23 cellular contexts compared by ENCODE assay signal in the genomic region with DNA sequence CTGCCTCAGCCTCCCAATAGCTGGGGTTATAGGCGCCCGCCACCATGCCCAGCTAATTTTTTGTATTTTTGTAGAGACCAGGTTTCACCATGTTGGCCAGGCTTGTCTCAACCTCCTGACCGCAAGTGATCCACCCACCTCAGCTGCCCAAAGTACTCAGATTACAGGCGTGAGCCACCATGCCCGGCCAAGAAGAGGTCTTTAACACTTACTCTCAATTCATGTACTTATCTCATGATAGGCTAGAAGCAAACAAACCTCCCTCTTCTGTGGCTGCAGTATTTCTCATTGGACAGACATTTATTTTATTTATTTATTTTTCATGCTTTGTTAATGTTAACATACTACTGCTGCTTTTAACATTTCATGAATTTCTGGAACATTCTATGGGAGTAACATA. TPM values are rescaled to one million over a fixed set of nuclear protein-coding genes. Genes with fewer than 3 reads are reported as not detected.
DNase-seq lines count a peak whose midpoint lies in the region; ATAC-seq, FAIRE-seq and TF ChIP-seq lines count a peak whose summit lies in the region.
"Had no signal": no experiment of that assay in that cellular context is flagged by ENCODE, and none has a peak within 500 bp of the region (broad histone marks: within the 10 kb centered on the region; RNA-seq: fewer than 3 reads in every experiment).

No MANE protein-coding gene starts in this region.

- peaks cover 3% of the 10 kb centered on the region for H3K4me1 Mint-ChIP-seq in progenitor cell of endocrine pancreas (ENCODE audit: low read depth)

- TF ChIP-seq EP300 in K562 (IDR thresholded peaks at IDR 0.05; ENCODE audit: low read length) (no peak), ovary (IDR thresholded peaks at IDR 0.05) (no peak)

- BruUV-seq in A673 (replicated peaks; lab: Mats Ljungman, UMichigan): no TSS peak
- no TSS peak for BruUV-seq in K562 (replicated peaks; lab: Mats Ljungman, UMichigan)

- ATAC-seq in K562 (no peak), HG02610 (IDR thresholded peaks at IDR 0.05; ENCODE audit: unreplicated experiment) (no peak), HG03442 (IDR thresholded peaks at IDR 0.05; ENCODE audit: unreplicated experiment) (no peak)
- ATAC-seq: PC-3 had no signal

- H3K27ac ChIP-seq in A673 (ENCODE audit: low read depth, low read length, poor library complexity, severe bottlenecking) (peak overlapping the region; percentile 2), HEK293 (ENCODE audit: extremely low read depth, low read depth, low read length) (no peak overlapping the region), K562 (ENCODE audit: extremely low read depth, low read depth, low read length) (no peak overlapping the region), ovary (no peak overlapping the region)
- H3K27ac ChIP-seq: BLaER1 treated with 17β-estradiol and CSF1 and Interleukin-3, amounts not matched to agents 10 nM and 100 nM had no signal

- FAIRE-seq in K562 (lab: Jason Lieb, UNC): no peak
- FAIRE-seq: D721Med, GM12891, GM18507, H54, HTR-8/SVneo had no signal

- peaks cover 78% of the 10 kb centered on the region for H3K36me3 ChIP-seq in A673 (ENCODE audit: insufficient read depth, low read length, poor library complexity, severe bottlenecking)
- H3K36me3 ChIP-seq in HEK293 (ENCODE audit: control insufficient read depth in 2 of 2, insufficient read depth in 1 of 2, low read length in 2 of 2): peaks cover 77 to 81% of the 10 kb centered on the region in 2 experiments
- peaks cover 81% of the 10 kb centered on the region for H3K36me3 ChIP-seq in K562 (ENCODE audit: control insufficient read depth, insufficient read depth, low read length)
- no peaks in the 10 kb centered on the region for H3K36me3 ChIP-seq in ovary

- in situ Hi-C loops in K562 (cut with MboI): no loop called here

- POLR2A ChIA-PET in A673 (lab: Charles Lee; ENCODE audit: low non-redundant PET) (interaction anchor here (0.6 kb wide), 1 partner anchor 19 kb away, joined by 12 read pairs; no protein-coding TSS in a partner anchor), HEK293 (lab: Yijun Ruan, JAX) (interaction anchor here (0.7 to 0.9 kb wide), 2 partner anchors 10 to 16 kb away, joined by 3 to 8 read pairs; partner anchors contain the start of gene JPT1), K562 (lab: Yijun Ruan, JAX) (interaction anchor here (0.6 to 6.3 kb wide), 7 partner anchors 9 to 84 kb away, joined by 3 to 58 read pairs (median 4); partner anchors contain the start of genes JPT1 and NUP85)

- H2AFZ ChIP-seq in K562 (ENCODE audit: low read depth, low read length): no peak overlapping the region

- H3K4me2 ChIP-seq in K562 (ENCODE audit: insufficient read depth, low read length): no peak overlapping the region
- H3K4me2 ChIP-seq: BLaER1 treated with 17β-estradiol and CSF1 and Interleukin-3, amounts not matched to agents 10 nM and 100 nM had no signal

- peak overlapping the region; percentile 78 for H3K27ac Mint-ChIP-seq in progenitor cell of endocrine pancreas
- H3K27ac Mint-ChIP-seq: IgD-negative memory B cell had no signal

- TF ChIP-seq POLR2A in K562 (conservative IDR thresholded peaks at IDR 0.05): no peak
- TF ChIP-seq POLR2A in ovary (IDR thresholded peaks at IDR 0.05): no peak

- DNase-seq in A673 (ENCODE audit: low spot score): no peak
- DNase-seq in K562 (ENCODE audit: extremely low read depth in 1 of 4, low spot score in 3 of 4): no peak
- DNase-seq in progenitor cell of endocrine pancreas (ENCODE audit: low spot score, unreplicated experiment): no peak
- no peak for DNase-seq in ovary
- DNase-seq: CD8-positive, alpha-beta memory T cell; MM.1S; NCI-H1092; NCI-H1436 treated with DMSO at 0.1 percent for 48 hours; NCI-H2029 treated with DMSO at 0.1 percent for 48 hours; NCI-H524; PC-3; RPMI8226; SIG-M5 had no signal

- H3K36me3 Mint-ChIP-seq in progenitor cell of endocrine pancreas (ENCODE audit: insufficient read depth): peaks cover 27% of the 10 kb centered on the region

- H3K27me3 Mint-ChIP-seq in progenitor cell of endocrine pancreas: no peaks in the 10 kb centered on the region
- H3K27me3 Mint-ChIP-seq: IgD-negative memory B cell had no signal

- no peaks in the 10 kb centered on the region for H4K20me1 ChIP-seq in K562 (replicated peaks; ENCODE audit: control insufficient read depth, insufficient read depth, low read length)

- intact Hi-C loops in A673 (cut with micrococcal nuclease; ENCODE audit: unreplicated experiment): no loop called here
- intact Hi-C loops in K562 (cut with micrococcal nuclease): no loop called here
- intact Hi-C loops in ovary (cut with DNase I): no loop called here

- H3K9me3 ChIP-seq in A673 (ENCODE audit: low read depth, low read length, poor library complexity, severe bottlenecking): no peaks in the 10 kb centered on the region
- H3K9me3 ChIP-seq in HEK293 (ENCODE audit: control insufficient read depth, insufficient read depth, low read depth, low read length): no peaks in the 10 kb centered on the region
- no peaks in the 10 kb centered on the region for H3K9me3 ChIP-seq in K562 (replicated peaks; ENCODE audit: control insufficient read depth, insufficient read depth, low read depth, low read length)
- no peaks in the 10 kb centered on the region for H3K9me3 ChIP-seq in ovary
- H3K9me3 ChIP-seq: BLaER1 treated with 17β-estradiol and CSF1 and Interleukin-3, amounts not matched to agents 10 nM and 100 nM had no signal

- CTCF ChIA-PET in A673 (lab: Charles Lee) (no interaction called here), HEK293 (lab: Yijun Ruan, JAX) (interaction anchor here (0.6 to 1.1 kb wide), 2 partner anchors 24 to 283 kb away, joined by 4 to 5 read pairs; no protein-coding TSS in a partner anchor), K562 (lab: Yijun Ruan, JAX; ENCODE audit: low intra/inter-chr PET ratio) (no interaction called here)

- H3K4me3 Mint-ChIP-seq in progenitor cell of endocrine pancreas (ENCODE audit: low read depth): no peak overlapping the region
- H3K4me3 Mint-ChIP-seq: CD8-positive, alpha-beta memory T cell had no signal

- TF ChIP-seq RAD21 in K562 (CRISPR knock-in tag; conservative IDR thresholded peaks at IDR 0.05 in 1 of 2, IDR thresholded peaks at IDR 0.05 in 1 of 2): no peak

- no peaks in the 10 kb centered on the region for H3K9me3 Mint-ChIP-seq in progenitor cell of endocrine pancreas (ENCODE audit: low read depth)
- H3K9me3 Mint-ChIP-seq: CD8-positive, alpha-beta memory T cell; IgD-negative memory B cell had no signal

- TF ChIP-seq CTCF in A673 (conservative IDR thresholded peaks at IDR 0.05; ENCODE audit: low read depth, low read length) (no peak), HEK293 (tag by site-specific recombination; IDR thresholded peaks at IDR 0.05) (no peak), K562 (IDR thresholded peaks at IDR 0.05 in 2 of 3, conservative IDR thresholded peaks at IDR 0.05 in 1 of 3; ENCODE audit: insufficient read depth in 2 of 3, low read depth in 1 of 3, low read length in 3 of 3) (no peak), progenitor cell of endocrine pancreas (IDR thresholded peaks at IDR 0.05; ENCODE audit: unreplicated experiment) (no peak), ovary (IDR thresholded peaks at IDR 0.05) (no peak)

- H3K9me1 ChIP-seq in K562 (ENCODE audit: control insufficient read depth, insufficient read depth, low read length): no peaks in the 10 kb centered on the region

- 92% methylated on average over 5 of the region's 5 CpGs for WGBS in K562 (ENCODE audit: insufficient coverage, low coverage, missing lambda C conversion rate)
- WGBS in ovary, 3 donors: 80 to 88% (median 85%) methylated on average over 5 of the region's 5 CpGs

- H3K27me3 ChIP-seq in A673 (replicated peaks; ENCODE audit: insufficient read depth, low read depth, low read length, poor library complexity) (no peaks in the 10 kb centered on the region), K562 (ENCODE audit: control insufficient read depth in 2 of 2, insufficient read depth in 2 of 2, low read length in 2 of 2) (no peaks in the 10 kb centered on the region), ovary (no peaks in the 10 kb centered on the region)
- H3K27me3 ChIP-seq: BLaER1 treated with 17β-estradiol and CSF1 and Interleukin-3, amounts not matched to agents 10 nM and 100 nM had no signal

- H3K4me1 ChIP-seq in A673 (ENCODE audit: insufficient read depth, low read length, poor library complexity, severe bottlenecking) (no peaks in the 10 kb centered on the region), HEK293 (ENCODE audit: control insufficient read depth, insufficient read depth, low read length) (no peaks in the 10 kb centered on the region), K562 (replicated peaks in 1 of 2; ENCODE audit: control insufficient read depth in 2 of 2, insufficient read depth in 2 of 2, low read length in 2 of 2) (peaks cover 0 to 3% of the 10 kb centered on the region in 2 experiments; a peak in 2 of 5 replicates), ovary (ENCODE audit: insufficient read depth) (no peaks in the 10 kb centered on the region)

- H3K4me3 ChIP-seq in A673 (ENCODE audit: low read depth, low read length, poor library complexity, severe bottlenecking) (no peak overlapping the region), HEK293 (ENCODE audit: low read depth, low read length) (no peak overlapping the region), K562 (no peak overlapping the region), ovary (no peak overlapping the region)
- H3K4me3 ChIP-seq: BLaER1 treated with 17β-estradiol and CSF1 and Interleukin-3, amounts not matched to agents 10 nM and 100 nM had no signal

- H3K9ac ChIP-seq in K562 (ENCODE audit: insufficient read depth in 1 of 2, low read depth in 2 of 2, low read length in 2 of 2): no peak overlapping the region
- H3K9ac ChIP-seq: BLaER1 treated with 17β-estradiol and CSF1 and Interleukin-3, amounts not matched to agents 10 nM and 100 nM had no signal

- H3K79me2 ChIP-seq in K562 (ENCODE audit: control insufficient read depth, insufficient read depth, low read length): peaks cover 3% of the 10 kb centered on the region; the same call in 1 of the 3 replicates

RNA-seq across cellular contexts. Expression of gene NT5C, which starts 7.0 kb away (rescaled TPM):
- total RNA-seq in A673 (2021) (43.3 and 50.0 TPM in 2 replicates), K562 (2014; rRNA removed) (150 and 205 TPM in 2 replicates), K562 (2014; rRNA removed; fragmentation: Illumina TruSeq; extraction: Trizol) (21.5 and 31.6 TPM in 2 replicates), K562 (2015; rRNA removed; fragmentation: Illumina TruSeq; extraction: Trizol) (55.3 and 56.6 TPM in 2 replicates), K562 (2021) (94.3 and 95.0 TPM in 2 replicates), progenitor cell of endocrine pancreas (53.3 and 58.8 TPM in 2 replicates), ovary (100 to 1,000 TPM in 2 of 7 donors, 10 to 100 TPM in 5; 51.3 to 118 (median 65.9) TPM)
- total RNA-seq in K562 (2011; cell fraction: chromatin; rRNA removed; ENCODE audit: low replicate concordance): 23.9 and 63.5 TPM in 2 replicates
- 83.5 and 103 TPM in 2 replicates for total RNA-seq in K562 (2011; cell fraction: nucleolus; rRNA removed)
- 34.3 and 56.2 TPM in 2 replicates for total RNA-seq in K562 (2011; cell fraction: nucleoplasm; rRNA removed)
- polyA plus RNA-seq in K562 (2011; rRNA removed) (45.0 and 55.6 TPM in 2 replicates), K562 (2014; fragmentation: Illumina TruSeq; extraction: Trizol) (31.0 and 40.2 TPM in 2 replicates), K562 (2014; fragmentation: Nextera tagmentation; extraction: Ambion mirVana) (1 to 10 TPM; 2.9 to 5.0 TPM), K562 (2014; rRNA removed) (167 and 175 TPM in 2 replicates), ovary (10 to 100 TPM; 10.0 to 72.9 TPM)
- 71.8 and 135 TPM in 2 replicates for polyA plus RNA-seq in K562 (2011; cell fraction: cytosol; rRNA removed)
- polyA plus RNA-seq in K562 (2011; cell fraction: nucleus; rRNA removed): 170 and 227 TPM in 2 replicates
- polyA plus RNA-seq in K562 (2012): 54.2 and 75.4 TPM in 2 replicates
- polyA minus RNA-seq in K562 (2011; rRNA and poly(A)+ RNA removed): 6.2 and 7.8 TPM in 2 replicates
- polyA minus RNA-seq in K562 (2011; cell fraction: cytosol; rRNA and poly(A)+ RNA removed): 10.3 and 17.4 TPM in 2 replicates
- 41.6 and 46.9 TPM in 2 replicates for polyA minus RNA-seq in K562 (2011; cell fraction: nucleus; rRNA and poly(A)+ RNA removed)

RNA-seq across cellular contexts. Expression of gene JPT1, which starts 15.8 kb away (rescaled TPM):
- total RNA-seq in A673 (2021) (493 and 526 TPM in 2 replicates), K562 (2014; rRNA removed) (131 and 132 TPM in 2 replicates), K562 (2014; rRNA removed; fragmentation: Illumina TruSeq; extraction: Trizol) (168 and 185 TPM in 2 replicates), K562 (2015; rRNA removed; fragmentation: Illumina TruSeq; extraction: Trizol) (290 and 292 TPM in 2 replicates), K562 (2021) (243 and 245 TPM in 2 replicates), progenitor cell of endocrine pancreas (202 TPM in 2 replicates), ovary (10 to 100 TPM; 12.9 to 46.4 (median 20.2) TPM)
- total RNA-seq in K562 (2011; cell fraction: chromatin; rRNA removed; ENCODE audit: low replicate concordance): 60.0 and 81.0 TPM in 2 replicates
- 77.1 and 90.4 TPM in 2 replicates for total RNA-seq in K562 (2011; cell fraction: nucleolus; rRNA removed)
- 68.9 and 75.0 TPM in 2 replicates for total RNA-seq in K562 (2011; cell fraction: nucleoplasm; rRNA removed)
- polyA plus RNA-seq in K562 (2011; rRNA removed) (54.0 and 56.7 TPM in 2 replicates), K562 (2014; fragmentation: Illumina TruSeq; extraction: Trizol) (276 and 277 TPM in 2 replicates), K562 (2014; fragmentation: Nextera tagmentation; extraction: Ambion mirVana) (10 to 100 TPM; 67.8 to 77.7 TPM), K562 (2014; rRNA removed) (144 and 237 TPM in 2 replicates), ovary (10 to 100 TPM; 20.0 to 54.5 TPM)
- polyA plus RNA-seq in K562 (2011; cell fraction: cytosol; rRNA removed): 112 and 122 TPM in 2 replicates
- 68.8 and 82.6 TPM in 2 replicates for polyA plus RNA-seq in K562 (2011; cell fraction: nucleus; rRNA removed)
- polyA plus RNA-seq in K562 (2012): 165 and 353 TPM in 2 replicates
- 46.8 and 55.1 TPM in 2 replicates for polyA minus RNA-seq in K562 (2011; rRNA and poly(A)+ RNA removed)
- 131 and 146 TPM in 2 replicates for polyA minus RNA-seq in K562 (2011; cell fraction: cytosol; rRNA and poly(A)+ RNA removed)
- polyA minus RNA-seq in K562 (2011; cell fraction: nucleus; rRNA and poly(A)+ RNA removed): 35.1 and 49.8 TPM in 2 replicates

RNA-seq across cellular contexts. Expression of gene ARMC7, which starts 28.8 kb away (rescaled TPM):
- total RNA-seq in A673 (2021): 11.8 and 12.3 TPM in 2 replicates
- 16.9 and 36.5 TPM in 2 replicates for total RNA-seq in K562 (2011; cell fraction: chromatin; rRNA removed; ENCODE audit: low replicate concordance)
- 20.5 and 25.8 TPM in 2 replicates for total RNA-seq in K562 (2011; cell fraction: nucleolus; rRNA removed)
- 16.9 and 19.5 TPM in 2 replicates for total RNA-seq in K562 (2011; cell fraction: nucleoplasm; rRNA removed)
- total RNA-seq in K562 (2014; rRNA removed): 5.9 and 10.2 TPM in 2 replicates
- total RNA-seq in K562 (2014; rRNA removed; fragmentation: Illumina TruSeq; extraction: Trizol): 4.1 and 5.1 TPM in 2 replicates
- total RNA-seq in K562 (2015; rRNA removed; fragmentation: Illumina TruSeq; extraction: Trizol): 9.5 and 10.1 TPM in 2 replicates
- total RNA-seq in K562 (2021): 15.2 TPM in 2 replicates
- polyA plus RNA-seq in K562 (2011; rRNA removed): 3.9 and 8.0 TPM in 2 replicates
- 9.1 and 13.1 TPM in 2 replicates for polyA plus RNA-seq in K562 (2011; cell fraction: cytosol; rRNA removed)
- 8.4 and 8.7 TPM in 2 replicates for polyA plus RNA-seq in K562 (2011; cell fraction: nucleus; rRNA removed)
- 15.4 and 16.8 TPM in 2 replicates for polyA plus RNA-seq in K562 (2012)
- polyA plus RNA-seq in K562 (2014; fragmentation: Illumina TruSeq; extraction: Trizol): 8.7 and 12.7 TPM in 2 replicates
- polyA plus RNA-seq in K562 (2014; fragmentation: Nextera tagmentation; extraction: Ambion mirVana): 1 to 10 TPM; 1.4 to 2.8 TPM
- polyA plus RNA-seq in K562 (2014; rRNA removed): 5.9 and 8.9 TPM in 2 replicates
- polyA minus RNA-seq in K562 (2011; rRNA and poly(A)+ RNA removed): 8.0 and 8.3 TPM in 2 replicates
- 8.3 and 9.9 TPM in 2 replicates for polyA minus RNA-seq in K562 (2011; cell fraction: cytosol; rRNA and poly(A)+ RNA removed)
- polyA minus RNA-seq in K562 (2011; cell fraction: nucleus; rRNA and poly(A)+ RNA removed): 6.9 and 11.7 TPM in 2 replicates
- total RNA-seq in progenitor cell of endocrine pancreas: 16.7 and 16.9 TPM in 2 replicates
- total RNA-seq in ovary: 1 to 10 TPM; 4.6 to 8.5 (median 5.1) TPM
- polyA plus RNA-seq in ovary: 10 to 100 TPM in 1 of 2 donors, 1 to 10 TPM in 1; 5.7 to 10.5 TPM

RNA-seq across cellular contexts. Expression of gene SUMO2, which starts 44.2 kb away (rescaled TPM):
- total RNA-seq in A673 (2021) (681 and 703 TPM in 2 replicates), K562 (2014; rRNA removed) (170 and 203 TPM in 2 replicates), K562 (2014; rRNA removed; fragmentation: Illumina TruSeq; extraction: Trizol) (379 and 441 TPM in 2 replicates), K562 (2015; rRNA removed; fragmentation: Illumina TruSeq; extraction: Trizol) (361 and 419 TPM in 2 replicates), K562 (2021) (511 and 520 TPM in 2 replicates), progenitor cell of endocrine pancreas (616 and 633 TPM in 2 replicates), ovary (100 to 1,000 TPM in 5 of 7 donors, 10 to 100 TPM in 2; 75.7 to 504 (median 395) TPM)
- 15.8 and 22.4 TPM in 2 replicates for total RNA-seq in K562 (2011; cell fraction: chromatin; rRNA removed; ENCODE audit: low replicate concordance)
- total RNA-seq in K562 (2011; cell fraction: nucleolus; rRNA removed): 14.9 and 18.3 TPM in 2 replicates
- 30.7 and 43.9 TPM in 2 replicates for total RNA-seq in K562 (2011; cell fraction: nucleoplasm; rRNA removed)
- polyA plus RNA-seq in K562 (2011; rRNA removed) (414 and 505 TPM in 2 replicates), K562 (2014; fragmentation: Illumina TruSeq; extraction: Trizol) (233 and 262 TPM in 2 replicates), K562 (2014; fragmentation: Nextera tagmentation; extraction: Ambion mirVana) (100 to 1,000 TPM; 570 to 733 TPM), K562 (2014; rRNA removed) (157 and 222 TPM in 2 replicates), ovary (100 to 1,000 TPM; 120 to 497 TPM)
- 43.5 and 104 TPM in 2 replicates for polyA plus RNA-seq in K562 (2011; cell fraction: cytosol; rRNA removed)
- polyA plus RNA-seq in K562 (2011; cell fraction: nucleus; rRNA removed): 60.3 and 118 TPM in 2 replicates
- polyA plus RNA-seq in K562 (2012): 290 and 393 TPM in 2 replicates
- 133 and 157 TPM in 2 replicates for polyA minus RNA-seq in K562 (2011; rRNA and poly(A)+ RNA removed)
- 208 and 214 TPM in 2 replicates for polyA minus RNA-seq in K562 (2011; cell fraction: cytosol; rRNA and poly(A)+ RNA removed)
- 9.2 and 28.8 TPM in 2 replicates for polyA minus RNA-seq in K562 (2011; cell fraction: nucleus; rRNA and poly(A)+ RNA removed)

RNA-seq across cellular contexts. Expression of gene SLC16A5, which starts 50.8 kb away (rescaled TPM):
- 0.80 and 3.1 TPM in 2 replicates for total RNA-seq in A673 (2021)
- 3.1 and 9.9 TPM in 2 replicates for total RNA-seq in K562 (2011; cell fraction: chromatin; rRNA removed; ENCODE audit: low replicate concordance)
- total RNA-seq in K562 (2011; cell fraction: nucleolus; rRNA removed): 6.2 and 7.8 TPM in 2 replicates
- 3.5 and 5.4 TPM in 2 replicates for total RNA-seq in K562 (2011; cell fraction: nucleoplasm; rRNA removed)
- total RNA-seq in K562 (2014; rRNA removed): 0.65 and 1.1 TPM in 2 replicates
- total RNA-seq in K562 (2014; rRNA removed; fragmentation: Illumina TruSeq; extraction: Trizol): 0.64 and 0.65 TPM in 2 replicates
- total RNA-seq in K562 (2015; rRNA removed; fragmentation: Illumina TruSeq; extraction: Trizol): 0.33 and 0.75 TPM in 2 replicates
- 2.6 and 3.1 TPM in 2 replicates for total RNA-seq in K562 (2021)
- 1.2 and 1.8 TPM in 2 replicates for polyA plus RNA-seq in K562 (2011; rRNA removed)
- 2.0 and 4.5 TPM in 2 replicates for polyA plus RNA-seq in K562 (2011; cell fraction: cytosol; rRNA removed)
- polyA plus RNA-seq in K562 (2011; cell fraction: nucleus; rRNA removed): 8.3 and 12.8 TPM in 2 replicates
- polyA plus RNA-seq in K562 (2012): 1.1 and 4.0 TPM in 2 replicates
- 0.91 and 1.8 TPM in 2 replicates for polyA plus RNA-seq in K562 (2014; fragmentation: Illumina TruSeq; extraction: Trizol)
- polyA plus RNA-seq in K562 (2014; fragmentation: Nextera tagmentation; extraction: Ambion mirVana): under 1 TPM; 0.06 to 0.11 TPM
- 1.8 and 2.4 TPM in 2 replicates for polyA plus RNA-seq in K562 (2014; rRNA removed)
- polyA minus RNA-seq in K562 (2011; rRNA and poly(A)+ RNA removed): 0.63 and 0.88 TPM in 2 replicates
- polyA minus RNA-seq in K562 (2011; cell fraction: cytosol; rRNA and poly(A)+ RNA removed): 2.2 and 2.7 TPM in 2 replicates
- 2.2 and 2.4 TPM in 2 replicates for polyA minus RNA-seq in K562 (2011; cell fraction: nucleus; rRNA and poly(A)+ RNA removed)
- 16.0 and 16.9 TPM in 2 replicates for total RNA-seq in progenitor cell of endocrine pancreas
- 10 to 100 TPM in 5 of 7 donors, 1 to 10 TPM in 2; 6.0 to 20.6 (median 12.6) TPM for total RNA-seq in ovary
- 1 to 10 TPM; 2.0 to 10.0 TPM for polyA plus RNA-seq in ovary
